Comparison of ENCODE assay signal across 9 cellular contexts in the genomic region with DNA sequence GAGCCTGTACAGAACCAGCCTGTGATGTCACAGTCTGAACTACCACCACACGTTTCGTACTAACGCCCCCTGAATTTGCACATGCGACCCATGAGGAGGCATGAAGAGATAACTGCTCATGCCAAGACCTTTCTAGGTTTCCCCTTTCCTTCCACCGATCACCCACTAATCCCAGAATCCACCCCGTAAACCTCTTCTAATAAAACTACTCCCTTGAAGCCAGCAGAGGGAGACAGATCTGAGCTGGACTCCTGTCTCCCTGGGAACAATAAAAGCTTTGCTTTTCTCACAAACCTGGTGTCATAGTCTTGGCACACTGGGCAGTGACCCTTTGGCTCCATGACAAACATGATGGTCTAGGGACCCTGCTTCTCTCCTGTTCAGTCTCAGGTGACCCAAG.
A peak's percentile ranks its signal among the peaks of the same experiment; 100 is the strongest.
DNase-seq lines count a peak whose midpoint lies in the region; ATAC-seq and TF ChIP-seq lines count a peak whose summit lies in the region.
"Had no signal": no experiment of that assay in that cellular context is flagged by ENCODE, and none has a peak within 500 bp of the region (broad histone marks: within the 10 kb centered on the region; RNA-seq: fewer than 3 reads in every experiment).

No MANE protein-coding gene starts in this region.

- no peaks in the 10 kb centered on the region for H4K20me1 ChIP-seq in DOHH2 (ENCODE audit: control insufficient read depth, insufficient read depth, low read depth, low read length)

- H3K9me3 ChIP-seq in DOHH2 (ENCODE audit: control insufficient read depth, insufficient read depth, low read length) (no peaks in the 10 kb centered on the region), thyroid gland (no peaks in the 10 kb centered on the region)

- TF ChIP-seq POLR2A in thyroid gland (IDR thresholded peaks at IDR 0.05), result no peak

- H3K27ac ChIP-seq in DOHH2 (ENCODE audit: low read depth, low read length) (peak overlapping the region; percentile 86), thyroid gland (no peak overlapping the region)

- TF ChIP-seq CTCF in DOHH2 (IDR thresholded peaks at IDR 0.05; ENCODE audit: low read depth, low read length, poor library complexity, severe bottlenecking) (peak; percentile 61), thyroid gland (IDR thresholded peaks at IDR 0.05) (no peak)

- DNase-seq in A172 (ENCODE audit: low spot score) (peak; percentile 38), NCI-H774 (lab: John Stamatoyannopoulos, UW) (peak; percentile 40), cerebellar cortex (ENCODE audit: low spot score) (peak; percentile 71), thyroid gland (no peak), NCI-H2107 treated with DMSO at 0.1 percent for 48 hours (lab: John Stamatoyannopoulos, UW; ENCODE audit: unreplicated experiment) (no peak), epidermal melanocyte (ENCODE audit: insufficient read length, low spot score) (no peak)
- DNase-seq: anterior cingulate cortex had no signal

- H3F3A ChIP-seq in DOHH2 (ENCODE audit: control insufficient read depth, insufficient read depth), result peaks cover 8% of the 10 kb centered on the region

- no peaks in the 10 kb centered on the region for H3K79me2 ChIP-seq in DOHH2 (ENCODE audit: control insufficient read depth, low read length)

- peak overlapping the region; percentile 77 for H3K4me2 ChIP-seq in DOHH2 (ENCODE audit: low read length)

- WGBS in thyroid gland, 2 donors, result 84 to 90% methylated on average over 6 of the region's 6 CpGs

- H3K4me3 ChIP-seq in DOHH2 (ENCODE audit: low read length) (peak overlapping the region; percentile 54; the same call in 1 of the 2 replicates), thyroid gland (replicated peaks in 1 of 3) (no peak overlapping the region)

- H3K4me1 ChIP-seq in DOHH2 (ENCODE audit: control insufficient read depth, low read length) (peaks cover 30% of the 10 kb centered on the region), thyroid gland (no peaks in the 10 kb centered on the region)

- ATAC-seq in HG02610 (IDR thresholded peaks at IDR 0.05; ENCODE audit: unreplicated experiment), result no peak

- H3K27me3 ChIP-seq in DOHH2 (ENCODE audit: control insufficient read depth, low read length) (peaks cover 23% of the 10 kb centered on the region), thyroid gland (no peaks in the 10 kb centered on the region)

- intact Hi-C loops in thyroid gland (cut with DNase I), result no loop called here

- H3K9me2 ChIP-seq in DOHH2 (replicated peaks; ENCODE audit: control insufficient read depth, low read length), result no peaks in the 10 kb centered on the region

- H3K36me3 ChIP-seq in DOHH2 (ENCODE audit: control insufficient read depth, low read length) (no peaks in the 10 kb centered on the region), thyroid gland (no peaks in the 10 kb centered on the region)

Comparison
In these comparisons a context has a peak if more than half of its experiments do, and no peak if none do; other contexts are left out.
1. DNase-seq: peak in A172 (single experiment), NCI-H774 (single experiment) and cerebellar cortex (single experiment); none in thyroid gland (0 of 2), NCI-H2107 treated with DMSO at 0.1 percent for 48 hours (single experiment) and epidermal melanocyte (single experiment).